In the genomic region with DNA sequence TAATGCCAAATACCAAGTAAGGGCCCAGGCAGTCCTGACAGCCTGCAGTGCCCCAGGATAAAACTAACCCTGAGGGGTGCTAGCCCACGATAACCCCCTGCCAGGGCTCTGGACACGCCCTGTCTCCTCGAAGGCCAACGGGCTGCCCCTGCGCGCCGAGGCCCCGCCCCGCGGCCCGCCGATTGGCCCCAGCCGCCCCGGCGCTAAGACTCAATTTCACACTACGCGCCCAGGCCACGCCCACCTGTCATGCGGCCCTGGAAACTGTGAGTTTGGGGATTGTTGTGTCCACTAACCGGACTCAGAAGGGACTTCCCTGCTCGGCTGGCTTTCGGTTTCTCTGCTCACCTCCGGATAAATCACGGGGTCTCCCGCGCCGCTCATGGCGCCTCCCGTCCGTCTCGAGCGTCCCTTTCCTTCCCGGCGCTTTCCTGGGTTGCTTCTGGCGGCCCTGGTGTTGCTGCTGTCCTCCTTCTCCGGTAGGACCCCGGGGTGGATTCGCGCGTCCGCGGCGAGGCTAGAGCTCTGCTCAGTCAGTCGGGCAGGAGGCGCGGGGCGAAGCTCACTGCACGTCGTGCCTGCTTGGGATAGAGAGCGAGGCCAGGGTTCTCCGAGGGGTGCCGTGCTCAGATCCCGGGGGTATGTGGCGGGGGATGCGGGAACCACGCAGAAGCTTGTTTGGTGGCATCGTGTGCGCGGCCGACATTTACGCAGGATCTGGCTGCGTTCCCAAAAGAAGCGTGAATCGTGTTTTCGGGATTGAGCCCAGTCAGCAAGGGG, we compare ENCODE assay signal across 9 cellular contexts. TPM values are rescaled to one million over a fixed set of nuclear protein-coding genes. Genes with fewer than 3 reads are reported as not detected.
A peak's percentile ranks its signal among the peaks of the same experiment; 100 is the strongest.
DNase-seq lines count a peak whose midpoint lies in the region; ATAC-seq and TF ChIP-seq lines count a peak whose summit lies in the region.
"Had no signal": no experiment of that assay in that cellular context is flagged by ENCODE, and none has a peak within 500 bp of the region (broad histone marks: within the 10 kb centered on the region; RNA-seq: fewer than 3 reads in every experiment).

Gene CR1L, plus strand, starts transcription at position 282 of the 780 bp plus-strand sequence. Its CDS starts 101 bp downstream, at position 383.

- H3K4me1 ChIP-seq in heart right ventricle, result peaks cover 0 to 18% (median 9%) of the 10 kb centered on the region in 9 donors
- H3K4me1 ChIP-seq in urinary bladder (ENCODE audit: insufficient read depth), result no peaks in the 10 kb centered on the region
- H3K4me1 ChIP-seq: BLaER1 treated with 17β-estradiol and CSF1 and Interleukin-3, amounts not matched to agents 10 nM and 100 nM had no signal

- H3K9me3 ChIP-seq in heart right ventricle, result no peaks in the 10 kb centered on the region

- TF ChIP-seq CTCF in heart right ventricle (IDR thresholded peaks at IDR 0.05), result no peak

- H3K36me3 ChIP-seq in heart right ventricle, result peaks cover 0 to 18% (median 0%) of the 10 kb centered on the region in 9 donors
- no peaks in the 10 kb centered on the region for H3K36me3 ChIP-seq in urinary bladder (ENCODE audit: insufficient read depth)
- H3K36me3 ChIP-seq: BLaER1 treated with 17β-estradiol and CSF1 and Interleukin-3, amounts not matched to agents 10 nM and 100 nM had no signal

- DNase-seq in NCI-H2107 treated with DMSO at 0.1 percent for 48 hours (lab: John Stamatoyannopoulos, UW; ENCODE audit: unreplicated experiment), result peak; percentile 30
- DNase-seq in NCI-H2107 (lab: John Stamatoyannopoulos, UW), result no peak
- DNase-seq in SW 1271 (lab: John Stamatoyannopoulos, UW), result peak; percentile 48 to 51
- DNase-seq in activated naive CD8-positive, alpha-beta T cell treated with anti-CD3 and anti-CD28 coated beads, Interleukin-2, amount 50 U/mL, for 16 hours (ENCODE audit: low read depth, low spot score), result peak; percentile 49
- peak; percentile 69 to 77 for DNase-seq in heart right ventricle
- peak; percentile 57 for DNase-seq in renal cortical epithelial cell (ENCODE audit: low read depth)

- WGBS in heart right ventricle, 2 donors, result 3 to 4% methylated on average over 65 of the region's 65 CpGs
- WGBS in urinary bladder, result 4% methylated on average over 65 of the region's 65 CpGs

- no peak within 1 kb of the TSS for H3K27ac ChIP-seq in heart right ventricle
- no peak within 1 kb of the TSS for H3K27ac ChIP-seq in urinary bladder (ENCODE audit: low read depth)
- H3K27ac ChIP-seq: BLaER1 treated with 17β-estradiol and CSF1 and Interleukin-3, amounts not matched to agents 10 nM and 100 nM had no signal

- peaks cover 0 to 46% (median 12%) of the 10 kb centered on the region in 7 donors for H3K27me3 ChIP-seq in heart right ventricle
- H3K27me3 ChIP-seq: BLaER1 treated with 17β-estradiol and CSF1 and Interleukin-3, amounts not matched to agents 10 nM and 100 nM had no signal

- ATAC-seq in HG03139 (IDR thresholded peaks at IDR 0.05; ENCODE audit: unreplicated experiment) (peak; percentile 95), heart right ventricle (peak; percentile 92 to 98 (median 97))

- intact Hi-C loops in heart right ventricle (cut with DNase I), result loop anchor here in 1 of 10 donors (10.0 kb wide), 1 partner anchor 50 kb away; no protein-coding TSS in a partner anchor

- H3K4me3 ChIP-seq in heart right ventricle (peak within 1 kb of the TSS; percentile 19 to 74 (median 62)), urinary bladder (ENCODE audit: low read depth, low read length) (peak within 1 kb of the TSS; percentile 55)
- H3K4me3 ChIP-seq: BLaER1 treated with 17β-estradiol and CSF1 and Interleukin-3, amounts not matched to agents 10 nM and 100 nM had no signal

RNA-seq across cellular contexts. Expression of gene CR1L, which starts in this region (rescaled TPM):
- total RNA-seq in heart right ventricle (1 to 10 TPM in 1 of 10 donors, under 1 TPM in 2, not detected in 7; 0.34 to 1.1 (median 0.42) TPM), renal cortical epithelial cell (not detected in 2 replicates), urinary bladder (1.7 TPM)
- polyA plus RNA-seq in heart right ventricle (not detected), urinary bladder (not detected)

Comparison
In these comparisons a context has a peak if more than half of its experiments do, and no peak if none do; other contexts are left out.
1. Peak in DNase-seq in renal cortical epithelial cell; RNA of the gene not detected or under 1 TPM.